ENCODE assay signal across 2 cellular contexts in the genomic region with DNA sequence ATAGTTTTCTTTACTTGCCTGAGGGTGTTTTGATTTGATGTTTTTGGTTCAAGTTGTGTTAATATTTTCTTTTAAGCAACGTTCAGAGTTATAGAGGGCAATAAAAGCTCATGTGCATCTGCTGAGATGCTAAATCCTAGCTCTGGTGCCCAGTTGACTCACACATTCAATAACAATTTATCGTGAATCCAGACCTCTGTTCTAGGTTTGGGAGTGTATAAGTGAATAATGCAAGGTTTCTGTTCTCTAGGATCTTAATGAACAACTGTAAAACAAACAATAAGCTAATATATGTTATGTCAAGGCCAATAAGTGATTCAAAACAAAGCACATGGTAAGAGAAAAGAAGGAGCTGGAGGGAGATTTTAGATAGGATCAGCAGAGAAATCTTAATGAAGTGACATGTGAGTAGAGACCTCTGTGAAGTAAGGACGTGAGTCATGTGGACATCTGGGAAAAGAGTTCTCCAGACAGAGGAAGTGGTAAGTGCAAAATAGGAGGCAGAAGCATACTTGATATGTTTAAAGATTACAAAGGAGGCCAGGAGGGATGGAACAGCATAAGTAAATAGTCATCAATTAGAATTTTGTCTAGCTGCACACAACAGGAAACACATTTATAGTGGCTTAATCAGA.
A peak's percentile ranks its signal among the peaks of the same experiment; 100 is the strongest.
TF ChIP-seq lines count a peak whose summit lies in the region.

No MANE protein-coding gene starts in this region.

TF ChIP-seq in IMR-90, 13 proteins besides CTCF, POLR2A, EP300 and RAD21 (continued from another document):
- TF ChIP-seq ELK1 (IDR thresholded peaks at IDR 0.05; ENCODE audit: borderline replicate concordance, low read depth, low read length) (no peak), MXI1 (IDR thresholded peaks at IDR 0.05; ENCODE audit: borderline replicate concordance, low read depth, low read length) (no peak), RFX5 (IDR thresholded peaks at IDR 0.05; ENCODE audit: low read depth, low read length) (no peak), MAFK (IDR thresholded peaks at IDR 0.05; ENCODE audit: low read depth, low read length) (no peak), RCOR1 (IDR thresholded peaks at IDR 0.05; ENCODE audit: insufficient replicate concordance, low read length) (no peak), SMC3 (IDR thresholded peaks at IDR 0.05; ENCODE audit: low read depth, low read length) (no peak), FOS (IDR thresholded peaks at IDR 0.05; ENCODE audit: low read depth, low read length) (peak; percentile 40; the same call in 1 of the 2 replicates), MAZ (IDR thresholded peaks at IDR 0.05; ENCODE audit: borderline replicate concordance, low read depth, low read length) (no peak), USF2 (IDR thresholded peaks at IDR 0.05; ENCODE audit: low read depth, low read length) (peak; percentile 16; the same call in 1 of the 2 replicates)
TF ChIP-seq in IMR-90: peak in this region for 3.

TF ChIP-seq in WTC11, 78 proteins besides CTCF, POLR2A, EP300 and RAD21 (continued from another document):
- TF ChIP-seq, protein P1, sequence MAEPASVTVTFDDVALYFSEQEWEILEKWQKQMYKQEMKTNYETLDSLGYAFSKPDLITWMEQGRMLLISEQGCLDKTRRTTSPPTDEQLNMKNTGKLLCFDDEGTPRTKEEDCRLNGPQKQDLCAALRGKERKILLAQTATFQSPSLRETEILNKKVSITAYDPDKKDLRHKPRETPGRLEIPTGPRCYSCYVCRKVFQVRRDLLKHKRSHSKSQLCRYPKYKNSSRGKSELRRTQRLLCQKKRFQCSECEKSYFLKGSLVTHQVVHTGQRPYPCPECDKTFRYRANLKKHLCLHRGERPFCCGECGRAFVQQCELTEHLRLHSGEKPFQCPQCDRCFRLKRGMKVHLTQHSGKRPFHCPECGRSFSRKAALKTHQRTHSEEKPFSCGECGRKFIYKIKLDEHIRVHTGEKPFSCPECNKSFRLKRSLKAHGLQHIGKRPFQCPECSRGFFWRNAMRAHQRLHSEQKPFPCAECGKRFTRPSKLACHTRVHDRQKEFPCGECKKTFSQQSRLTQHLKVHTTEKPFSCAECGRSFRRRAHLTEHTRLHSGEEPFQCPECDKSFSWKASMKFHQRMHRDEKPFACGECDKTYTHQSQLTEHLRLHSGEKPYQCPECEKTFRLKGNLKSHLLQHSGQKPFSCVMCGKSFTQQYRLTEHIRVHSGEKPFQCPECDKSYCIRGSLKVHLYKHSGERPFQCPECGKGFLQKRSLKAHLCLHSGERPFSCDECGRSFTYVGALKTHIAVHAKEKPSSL (CRISPR knock-in tag; conservative IDR thresholded peaks at IDR 0.05) = no peak
- no peak for TF ChIP-seq ETV6 (CRISPR knock-in tag; IDR thresholded peaks at IDR 0.05)
- no peak for TF ChIP-seq ELF4 (CRISPR knock-in tag; IDR thresholded peaks at IDR 0.05; ENCODE audit: low read depth)
- TF ChIP-seq ZBTB43 (CRISPR knock-in tag; IDR thresholded peaks at IDR 0.05) = no peak
- TF ChIP-seq, protein P2, sequence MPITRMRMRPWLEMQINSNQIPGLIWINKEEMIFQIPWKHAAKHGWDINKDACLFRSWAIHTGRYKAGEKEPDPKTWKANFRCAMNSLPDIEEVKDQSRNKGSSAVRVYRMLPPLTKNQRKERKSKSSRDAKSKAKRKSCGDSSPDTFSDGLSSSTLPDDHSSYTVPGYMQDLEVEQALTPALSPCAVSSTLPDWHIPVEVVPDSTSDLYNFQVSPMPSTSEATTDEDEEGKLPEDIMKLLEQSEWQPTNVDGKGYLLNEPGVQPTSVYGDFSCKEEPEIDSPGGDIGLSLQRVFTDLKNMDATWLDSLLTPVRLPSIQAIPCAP (CRISPR knock-in tag; IDR thresholded peaks at IDR 0.05) = no peak
- no peak for TF ChIP-seq SMAD4 (CRISPR knock-in tag; IDR thresholded peaks at IDR 0.05)
- no peak for TF ChIP-seq CBFB (CRISPR knock-in tag; IDR thresholded peaks at IDR 0.05; ENCODE audit: low read depth)
- TF ChIP-seq ZNF416 (CRISPR knock-in tag; IDR thresholded peaks at IDR 0.05) = no peak
- TF ChIP-seq CREM (CRISPR knock-in tag; IDR thresholded peaks at IDR 0.05) = no peak
- no peak for TF ChIP-seq CDX4 (CRISPR knock-in tag; IDR thresholded peaks at IDR 0.05; ENCODE audit: borderline replicate concordance)
- no peak for TF ChIP-seq ZBTB21 (CRISPR knock-in tag; IDR thresholded peaks at IDR 0.05; ENCODE audit: borderline replicate concordance)
- TF ChIP-seq ZNF396 (CRISPR knock-in tag; IDR thresholded peaks at IDR 0.05; ENCODE audit: borderline replicate concordance) = no peak
- TF ChIP-seq, protein P3, sequence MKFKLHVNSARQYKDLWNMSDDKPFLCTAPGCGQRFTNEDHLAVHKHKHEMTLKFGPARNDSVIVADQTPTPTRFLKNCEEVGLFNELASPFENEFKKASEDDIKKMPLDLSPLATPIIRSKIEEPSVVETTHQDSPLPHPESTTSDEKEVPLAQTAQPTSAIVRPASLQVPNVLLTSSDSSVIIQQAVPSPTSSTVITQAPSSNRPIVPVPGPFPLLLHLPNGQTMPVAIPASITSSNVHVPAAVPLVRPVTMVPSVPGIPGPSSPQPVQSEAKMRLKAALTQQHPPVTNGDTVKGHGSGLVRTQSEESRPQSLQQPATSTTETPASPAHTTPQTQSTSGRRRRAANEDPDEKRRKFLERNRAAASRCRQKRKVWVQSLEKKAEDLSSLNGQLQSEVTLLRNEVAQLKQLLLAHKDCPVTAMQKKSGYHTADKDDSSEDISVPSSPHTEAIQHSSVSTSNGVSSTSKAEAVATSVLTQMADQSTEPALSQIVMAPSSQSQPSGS (CRISPR knock-in tag; IDR thresholded peaks at IDR 0.05; ENCODE audit: borderline replicate concordance, low read depth) = no peak
